8 cellular contexts compared by ENCODE assay signal in genomic region chr20:39048000-39048696, GRCh38.
DNase-seq lines count a peak whose midpoint lies in the region; ATAC-seq and TF ChIP-seq lines count a peak whose summit lies in the region.

No MANE protein-coding gene starts in this region.

- no peak overlapping the region for H2AFZ ChIP-seq in OCI-LY7 (ENCODE audit: low read length)

- DNase-seq in SKM-1 treated with dmso at 0.1 percent for 144 hours (lab: John Stamatoyannopoulos, UW; ENCODE audit: unreplicated experiment) = peak; percentile 44
- DNase-seq in SKM-1 (lab: John Stamatoyannopoulos, UW; ENCODE audit: unreplicated experiment) = no peak
- peak; percentile 60 for DNase-seq in HS-27A (ENCODE audit: low read depth)
- DNase-seq in OCI-LY7 (ENCODE audit: low spot score) = peak; percentile 81
- peak; percentile 64 for DNase-seq in activated T-cell treated with anti-CD3 and anti-CD28 coated beads for 48 hours (ENCODE audit: low read depth)
- DNase-seq in esophagus squamous epithelium (lab: John Stamatoyannopoulos, UW) = peak; percentile 15
- peak; percentile 30 to 73 (median 61) for DNase-seq in naive thymus-derived CD8-positive, alpha-beta T cell
- DNase-seq in stimulated activated CD8-positive, alpha-beta memory T cell treated with anti-CD3 and anti-CD28 coated beads, Interleukin-7, amount 100 ng/mL, for 48 hours (ENCODE audit: extremely low read depth in 1 of 2, low read depth in 1 of 2) = peak; percentile 41 to 47

- no peaks in the 10 kb centered on the region for H3K9me3 Mint-ChIP-seq in naive thymus-derived CD8-positive, alpha-beta T cell

- H3K9me2 ChIP-seq in OCI-LY7 (ENCODE audit: insufficient read depth, low read length) = no peaks in the 10 kb centered on the region

- TF ChIP-seq CTCF in OCI-LY7 (conservative IDR thresholded peaks at IDR 0.05; ENCODE audit: low read length) = peak; percentile 98
- peak; percentile 83 to 98 (median 96) for TF ChIP-seq CTCF in esophagus squamous epithelium (IDR thresholded peaks at IDR 0.05)

- no peak overlapping the region for H3K4me2 ChIP-seq in OCI-LY7 (ENCODE audit: low read length)

- H3K36me3 ChIP-seq in OCI-LY7 (ENCODE audit: insufficient read depth, low read length) (peaks cover 3% of the 10 kb centered on the region; the same call in 1 of the 2 replicates), esophagus squamous epithelium (no peaks in the 10 kb centered on the region)

- CTCF ChIA-PET in OCI-LY7 (lab: Charles Lee; ENCODE audit: unreplicated experiment) = interaction anchor here (0.6 to 1.0 kb wide), 2 partner anchors 11 to 1287 kb away, joined by 3 read pairs; no protein-coding TSS in a partner anchor

- H3K4me1 ChIP-seq in OCI-LY7 (ENCODE audit: insufficient read depth, low read length, poor library complexity, severe bottlenecking) (peaks cover 11% of the 10 kb centered on the region), esophagus squamous epithelium (peaks cover 8 to 29% (median 9%) of the 10 kb centered on the region in 3 donors)

- no peaks in the 10 kb centered on the region for H3K79me2 ChIP-seq in OCI-LY7 (ENCODE audit: insufficient read depth, low read depth, low read length)

- H3K4me3 ChIP-seq in OCI-LY7 (ENCODE audit: low read depth, low read length, poor library complexity, severe bottlenecking) (no peak overlapping the region), esophagus squamous epithelium (no peak overlapping the region)

- no TSS peak for BruUV-seq in OCI-LY7 (replicated peaks; lab: Mats Ljungman, UMichigan)

- peaks cover 0 to 14% (median 6%) of the 10 kb centered on the region in 4 donors for H3K4me1 Mint-ChIP-seq in naive thymus-derived CD8-positive, alpha-beta T cell

- H3K27me3 ChIP-seq in esophagus squamous epithelium = peaks cover 0 to 13% (median 0%) of the 10 kb centered on the region in 4 donors

- POLR2A ChIA-PET in OCI-LY7 (lab: Charles Lee) = interaction anchor here (0.7 to 2.5 kb wide), 4 partner anchors 33 to 376 kb away, joined by 4 to 11 read pairs (median 6); partner anchors contain the start of gene DHX35
- POLR2A ChIA-PET in naive thymus-derived CD8-positive, alpha-beta T cell (lab: Charles Lee) = no interaction called here

- peak overlapping the region in 6 of 10 donors; percentile 39 to 78 (median 64) for H3K4me3 Mint-ChIP-seq in naive thymus-derived CD8-positive, alpha-beta T cell

- WGBS in esophagus squamous epithelium, 2 donors = 67 to 71% methylated on average over 1 of the region's 4 CpGs

- H3K27ac Mint-ChIP-seq in naive thymus-derived CD8-positive, alpha-beta T cell = peak overlapping the region in 3 of 10 donors; percentile 46 to 62 (median 56)

- TF ChIP-seq POLR2A in esophagus squamous epithelium (IDR thresholded peaks at IDR 0.05) = no peak

- intact Hi-C loops in OCI-LY7 (cut with micrococcal nuclease; ENCODE audit: unreplicated experiment) (loop anchor here (1.0 to 10.0 kb wide), 3 partner anchors 122 to 402 kb away; partner anchors contain the start of genes FAM83D and PPP1R16B), esophagus squamous epithelium (cut with DNase I) (loop anchor here (2.0 kb wide), 1 partner anchor 121 kb away; the partner anchor contains the start of gene FAM83D)

- H3K9me3 ChIP-seq in OCI-LY7 (ENCODE audit: low read length) = no peaks in the 10 kb centered on the region
- H3K9me3 ChIP-seq in esophagus squamous epithelium = no peaks in the 10 kb centered on the region

- H3K36me3 Mint-ChIP-seq in naive thymus-derived CD8-positive, alpha-beta T cell = peaks cover 0 to 9% (median 0%) of the 10 kb centered on the region in 3 donors

- H3K27me3 Mint-ChIP-seq in naive thymus-derived CD8-positive, alpha-beta T cell = peaks cover 0 to 7% (median 3%) of the 10 kb centered on the region in 5 donors

- no peak overlapping the region for H3K27ac ChIP-seq in OCI-LY7 (ENCODE audit: low read depth, low read length, poor library complexity, severe bottlenecking)
- H3K27ac ChIP-seq in esophagus squamous epithelium = peak overlapping the region in 1 of 4 donors; percentile 40

- peak; percentile 63 to 67 for ATAC-seq in naive thymus-derived CD8-positive, alpha-beta T cell

- H4K20me1 ChIP-seq in OCI-LY7 (ENCODE audit: insufficient read depth, low read length) = no peaks in the 10 kb centered on the region
